8 cellular contexts compared by ENCODE assay signal in the genomic region with DNA sequence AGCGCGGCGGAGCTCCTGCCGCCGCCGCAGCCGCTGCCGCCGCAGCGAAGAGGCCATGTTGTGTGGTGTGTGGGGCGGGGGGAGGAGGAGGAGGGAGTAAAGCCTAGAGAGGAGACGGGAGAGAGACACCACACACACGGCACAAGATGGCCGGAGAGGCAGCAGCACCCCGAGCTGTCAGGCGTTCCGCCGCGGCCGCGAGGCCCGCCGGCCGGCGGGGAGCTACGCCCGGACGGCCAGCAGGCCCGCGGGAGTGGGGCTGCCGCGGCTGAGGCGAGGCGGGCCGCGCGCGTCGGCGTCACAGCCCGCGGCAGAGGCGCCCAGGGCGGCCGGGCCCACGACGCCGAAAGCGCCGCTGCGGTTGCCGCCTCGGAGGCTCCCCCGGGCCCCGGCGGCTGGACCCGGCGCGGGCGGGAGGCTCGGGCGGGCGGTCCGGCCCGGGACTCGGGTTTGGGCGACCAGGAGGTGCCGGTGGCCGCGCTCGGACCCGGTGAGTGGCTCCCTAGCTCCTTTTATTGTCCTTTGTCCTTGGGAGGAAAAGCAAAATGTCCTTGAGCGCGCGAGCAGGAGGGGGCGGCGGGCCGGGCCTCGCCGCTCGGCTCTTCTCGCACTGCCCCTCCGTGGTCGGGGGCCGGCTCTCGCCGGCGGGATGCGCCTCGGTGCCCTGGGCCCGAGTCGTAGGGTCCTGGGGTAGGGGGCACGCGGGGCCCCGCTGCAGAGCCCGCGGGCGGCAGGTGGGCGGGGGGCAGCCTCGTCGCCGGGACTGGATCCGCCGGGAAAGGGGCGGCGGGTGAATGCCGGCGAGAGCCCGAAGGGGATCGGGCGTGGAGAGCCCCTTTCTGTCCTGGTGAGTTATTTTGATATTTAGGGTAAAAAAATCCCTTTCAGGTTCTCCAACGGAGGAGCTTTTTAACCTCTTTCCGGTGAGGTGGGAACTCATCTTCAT. TPM values are rescaled to one million over a fixed set of nuclear protein-coding genes. Genes with fewer than 3 reads are reported as not detected.
A peak's percentile ranks its signal among the peaks of the same experiment; 100 is the strongest.
DNase-seq lines count a peak whose midpoint lies in the region; ATAC-seq, FAIRE-seq and TF ChIP-seq lines count a peak whose summit lies in the region.

No MANE protein-coding gene starts in this region.

- no peak; the same call in 2 of the 3 replicates for TF ChIP-seq CTCF in A549 (IDR thresholded peaks at IDR 0.05)
- no peak for TF ChIP-seq CTCF in GM12878 (IDR thresholded peaks at IDR 0.05 in 2 of 3, conservative IDR thresholded peaks at IDR 0.05 in 1 of 3; ENCODE audit: control insufficient read depth in 2 of 3, extremely low read depth in 1 of 3, insufficient read depth in 1 of 3, low read depth in 3 of 3, low read length in 3 of 3)

- FAIRE-seq in A549 (lab: Jason Lieb, UNC): no peak
- FAIRE-seq in GM12878 (lab: Jason Lieb, UNC): no peak

- peaks cover 56% of the 10 kb centered on the region for H3K79me2 ChIP-seq in GM12878 (ENCODE audit: control insufficient read depth, insufficient read depth, low read length)

- in situ Hi-C loops in GM12878 (cut with MboI): loop anchor here (10.0 kb wide), 1 partner anchor 68 kb away; no protein-coding TSS in a partner anchor

- no peaks in the 10 kb centered on the region for H4K20me1 ChIP-seq in GM12878 (ENCODE audit: control insufficient read depth, insufficient read depth)

- POLR2A ChIA-PET in A549 (lab: Yijun Ruan, JAX): interaction anchor here (0.6 to 10.4 kb wide), 30 partner anchors 8 to 786 kb away, joined by 3 to 374 read pairs (median 9); partner anchors contain the start of gene CHD2
- POLR2A ChIA-PET in GM12878 (lab: Charles Lee): interaction anchor here (0.6 to 8.2 kb wide), 25 partner anchors 9 to 86 kb away, joined by 3 to 207 read pairs (median 4); partner anchors contain the start of gene CHD2

- H3K9me3 ChIP-seq in A549 (no peaks in the 10 kb centered on the region), GM12878 (replicated peaks; ENCODE audit: control insufficient read depth, insufficient read depth, low read length) (no peaks in the 10 kb centered on the region)

- ATAC-seq in A549 (peak; percentile 82 to 93), GM18867 (IDR thresholded peaks at IDR 0.05; ENCODE audit: unreplicated experiment) (peak; percentile 65), HG03045 (IDR thresholded peaks at IDR 0.05; ENCODE audit: unreplicated experiment) (peak; percentile 63), GM12878 (peak; percentile 73), HG02798 (IDR thresholded peaks at IDR 0.05; ENCODE audit: poor library complexity, unreplicated experiment) (no peak)

- peaks cover 0 to 22% of the 10 kb centered on the region in 2 experiments; a peak in 1 of 4 replicates for H3K36me3 ChIP-seq in GM12878 (ENCODE audit: control insufficient read depth in 2 of 2, insufficient read depth in 2 of 2, low read length in 1 of 2)

- H3K9ac ChIP-seq in GM12878 (ENCODE audit: control insufficient read depth, insufficient read depth, low read length): peak overlapping the region; percentile 96

- H3K4me1 ChIP-seq in A549 (peaks cover 38% of the 10 kb centered on the region), GM12878 (ENCODE audit: control insufficient read depth, insufficient read depth, low read length) (peaks cover 5% of the 10 kb centered on the region; the same call in 1 of the 2 replicates)

- peak overlapping the region; percentile 98 to 99 for H3K27ac ChIP-seq in A549
- peak overlapping the region; percentile 96 for H3K27ac ChIP-seq in GM12878 (ENCODE audit: control insufficient read depth, insufficient read depth)
- peak overlapping the region; percentile 99 for H3K27ac ChIP-seq in layer of hippocampus (ENCODE audit: low read depth, low read length)

- no peak overlapping the region for H2AFZ ChIP-seq in GM12878 (ENCODE audit: control insufficient read depth, low read depth, low read length)

- TF ChIP-seq RAD21 in A549 (conservative IDR thresholded peaks at IDR 0.05 in 1 of 2, IDR thresholded peaks at IDR 0.05 in 1 of 2): peak in 1 of 2 experiments; percentile 42; a peak in 1 of 5 replicates
- no peak for TF ChIP-seq RAD21 in GM12878 (IDR thresholded peaks at IDR 0.05; ENCODE audit: insufficient read depth, low read depth, low read length)

- TF ChIP-seq EP300 in A549 (IDR thresholded peaks at IDR 0.05): no peak
- TF ChIP-seq EP300 in GM12878 (IDR thresholded peaks at IDR 0.05; ENCODE audit: borderline replicate concordance in 1 of 2, control insufficient read depth in 1 of 2, low read depth in 2 of 2, low read length in 2 of 2): no peak

- H3K4me3 ChIP-seq in A549 (peak overlapping the region; percentile 85), GM12878 (peak overlapping the region; percentile 97)

- CTCF ChIA-PET in A549 (lab: Yijun Ruan, JAX): interaction anchor here (1.0 to 17.1 kb wide), 16 partner anchors 13 to 86 kb away, joined by 3 to 168 read pairs (median 7); partner anchors contain the start of gene CHD2
- CTCF ChIA-PET in GM12878 (lab: Yijun Ruan, JAX): interaction anchor here (0.6 to 2.8 kb wide), 20 partner anchors 12 to 86 kb away, joined by 3 to 25 read pairs (median 4); partner anchors contain the start of gene CHD2

- intact Hi-C loops in GM12878 (cut with micrococcal nuclease; ENCODE audit: unreplicated experiment): loop anchor here (1.0 to 5.0 kb wide), 4 partner anchors 21 to 74 kb away; no protein-coding TSS in a partner anchor

- TF ChIP-seq POLR2A in A549 (IDR thresholded peaks at IDR 0.05; ENCODE audit: low read length) (peak; percentile 100), GM12878 (IDR thresholded peaks at IDR 0.05; ENCODE audit: low read depth, low read length) (peak; percentile 79)

- H3K27me3 ChIP-seq in GM12878 (replicated peaks in 1 of 2; ENCODE audit: control insufficient read depth in 2 of 2, insufficient read depth in 2 of 2, low read length in 1 of 2) (no peaks in the 10 kb centered on the region), layer of hippocampus (ENCODE audit: control insufficient read depth, insufficient read depth, low read length) (no peaks in the 10 kb centered on the region)

- no TSS peak for BruUV-seq in GM12878 (replicated peaks; lab: Mats Ljungman, UMichigan)

- RAD21 ChIA-PET in GM12878 (lab: Charles Lee; ENCODE audit: unreplicated experiment): interaction anchor here (0.6 to 10.4 kb wide), 23 partner anchors 12 to 218 kb away, joined by 3 to 174 read pairs (median 5); partner anchors contain the start of gene CHD2

- H3K4me2 ChIP-seq in A549 (peak overlapping the region; percentile 69), GM12878 (ENCODE audit: control insufficient read depth, insufficient read depth) (no peak overlapping the region)

- WGBS in A549 (ENCODE audit: missing lambda C conversion rate): under 1% methylated on average over 32 of the region's 113 CpGs
- WGBS in GM12878 (ENCODE audit: insufficient coverage, insufficient replicate concordance, low lambda C conversion rate, missing lambda C conversion rate): under 1% methylated on average over 69 of the region's 113 CpGs

- SMC1A ChIA-PET in GM12878 (lab: Charles Lee; ENCODE audit: uncharacterized antibody, unreplicated experiment): interaction anchor here (0.9 to 16.8 kb wide), 16 partner anchors 14 to 86 kb away, joined by 3 to 252 read pairs (median 5); partner anchors contain the start of gene CHD2

- DNase-seq in A549 (ENCODE audit: low read depth in 1 of 2, low spot score in 1 of 2) (no peak), SIG-M5 treated with dmso at 0.1 percent for 504 hours (lab: John Stamatoyannopoulos, UW; ENCODE audit: unreplicated experiment) (peak; percentile 98), GM12878 (ENCODE audit: low read depth, low spot score) (no peak)
- peak; percentile 10 for DNase-seq in stimulated activated CD8-positive, alpha-beta memory T cell treated with anti-CD3 and anti-CD28 coated beads, Interleukin-4, amount 100 ng/mL, for 24 hours (ENCODE audit: low read depth)

RNA-seq across cellular contexts. Expression of gene CHD2, which starts 17.2 kb away (rescaled TPM):
- polyA plus RNA-seq in A549 (2011; rRNA removed) (68.2 and 88.1 TPM in 2 replicates), A549 (2017; fragmentation: RNase III; extraction: RNeasy Plus Mini Kit Qiagen cat#74134 plus additional on column Dnase treatment) (29.5 to 30.2 TPM (median 29.5 TPM) in 3 replicates), GM12878 (2011; rRNA removed) (94.7 and 100 TPM in 2 replicates), GM12878 (2014; fragmentation: Illumina TruSeq; extraction: Trizol) (88.0 and 102 TPM in 2 replicates), GM12878 (2014; fragmentation: Nextera tagmentation; extraction: Ambion mirVana) (10 to 100 TPM; 38.1 to 42.8 TPM), GM12878 (2014; rRNA removed) (59.8 and 69.9 TPM in 2 replicates), GM12878 (2016; fragmentation: Nextera tagmentation; extraction: Ambion mirVana) (10 to 100 TPM; 53.6 to 62.0 TPM)
- polyA plus RNA-seq in A549 (2012; cell fraction: cytosol; rRNA removed): 19.7 and 19.8 TPM in 2 replicates
- 42.4 and 67.4 TPM in 2 replicates for polyA plus RNA-seq in A549 (2012; cell fraction: nucleus; rRNA removed)
- polyA minus RNA-seq in A549 (2011; rRNA and poly(A)+ RNA removed): 127 and 129 TPM in 2 replicates
- total RNA-seq in GM12878 (2013; cell fraction: nucleolus; rRNA removed): 881 and 884 TPM in 2 replicates
- total RNA-seq in GM12878 (2014; rRNA removed) (57.4 and 74.4 TPM in 2 replicates), GM12878 (2014; rRNA removed; fragmentation: Illumina TruSeq; extraction: Trizol) (64.6 and 74.9 TPM in 2 replicates), GM12878 (2021) (77.0 and 87.4 TPM in 2 replicates)
- 50.2 TPM for polyA plus RNA-seq in GM12878 (2011; ENCODE audit: low read depth)
- polyA plus RNA-seq in GM12878 (2011; cell fraction: cytosol; rRNA removed): 65.9 and 93.5 TPM in 2 replicates
- polyA plus RNA-seq in GM12878 (2011; cell fraction: nucleus; rRNA removed): 175 and 192 TPM in 2 replicates
- 64.4 and 66.3 TPM in 2 replicates for polyA plus RNA-seq in GM12878 (2012)
- polyA minus RNA-seq in GM12878 (2011; rRNA and poly(A)+ RNA removed): 113 and 149 TPM in 2 replicates
- 40.9 and 46.5 TPM in 2 replicates for polyA minus RNA-seq in GM12878 (2011; cell fraction: cytosol; rRNA and poly(A)+ RNA removed)
- 297 and 397 TPM in 2 replicates for polyA minus RNA-seq in GM12878 (2011; cell fraction: nucleus; rRNA and poly(A)+ RNA removed)

Comparison
In these comparisons a context has a peak if more than half of its experiments do, and no peak if none do; other contexts are left out.
1. DNase-seq: peak in SIG-M5 treated with dmso at 0.1 percent for 504 hours (single experiment) and stimulated activated CD8-positive, alpha-beta memory T cell treated with anti-CD3 and anti-CD28 coated beads, Interleukin-4, amount 100 ng/mL, for 24 hours (single experiment); none in A549 (0 of 2) and GM12878 (single experiment).
2. Of the 24 proteins assayed by ChIP-seq in both GM12878 and A549: peak only in GM12878: CHD2, ELK1 and REST; only in A549: BCL3; in both: BHLHE40, ESRRA, MAX, MYC, POLR2A, POLR2AphosphoS2 and 1 more; in neither: 12; mixed calls (peak in some experiments, not most) for 1.
3. Peak in every context shown above with its lines, with median percentiles within 50 percentile points of each other: H3K27ac ChIP-seq.